Comparison of ENCODE assay signal across 8 cellular contexts in genomic region chr11:64355078-64355940, GRCh38. TPM values are rescaled to one million over a fixed set of nuclear protein-coding genes. Genes with fewer than 3 reads are reported as not detected.
A peak's percentile ranks its signal among the peaks of the same experiment; 100 is the strongest.
DNase-seq lines count a peak whose midpoint lies in the region; FAIRE-seq and TF ChIP-seq lines count a peak whose summit lies in the region.

No MANE protein-coding gene starts in this region.

- no peak overlapping the region; a peak in 1 of 7 replicates for H3K9ac ChIP-seq in H1 (replicated peaks in 1 of 4; ENCODE audit: extremely low read depth in 1 of 4, low read depth in 3 of 4, low read length in 3 of 4)

- TF ChIP-seq EP300 in H1 (IDR thresholded peaks at IDR 0.05; ENCODE audit: borderline replicate concordance in 1 of 2, low read depth in 2 of 2, low read length in 2 of 2) (no peak), suprapubic skin (IDR thresholded peaks at IDR 0.05) (no peak)

- H3K56ac ChIP-seq in H1 (replicated peaks; ENCODE audit: insufficient read length, low read depth, low read length): no peak overlapping the region

- peak in 2 of 3 experiments; percentile 86 to 91; a peak in 3 of 4 replicates for TF ChIP-seq CTCF in H1 (IDR thresholded peaks at IDR 0.05; ENCODE audit: control extremely low read depth in 1 of 3, insufficient read depth in 1 of 3, low read depth in 1 of 3, low read length in 3 of 3)
- peak; percentile 14 to 76 for TF ChIP-seq CTCF in suprapubic skin (IDR thresholded peaks at IDR 0.05)

- peak overlapping the region; percentile 60; the same call in 1 of the 2 replicates for H3K18ac ChIP-seq in H1 (ENCODE audit: extremely low read depth, low read length)

- H3K14ac ChIP-seq in H1 (ENCODE audit: insufficient read length): no peak overlapping the region

- H3K27ac ChIP-seq in H1 (ENCODE audit: low read depth, low read length) (no peak overlapping the region), suprapubic skin (no peak overlapping the region)

- peak; percentile 80 to 86 for TF ChIP-seq RAD21 in H1 (IDR thresholded peaks at IDR 0.05 in 1 of 2, conservative IDR thresholded peaks at IDR 0.05 in 1 of 2; ENCODE audit: low read depth in 2 of 2, low read length in 2 of 2)

- H3K4me2 ChIP-seq in H1 (ENCODE audit: insufficient read depth in 1 of 2, low read depth in 2 of 2, low read length in 2 of 2): peak overlapping the region in 1 of 2 experiments; percentile 46; a peak in 3 of 4 replicates

- H3K36me3 ChIP-seq in H1 (ENCODE audit: control insufficient read depth in 2 of 4, insufficient read depth in 4 of 4, low read length in 3 of 4): no peaks in the 10 kb centered on the region
- no peaks in the 10 kb centered on the region for H3K36me3 ChIP-seq in suprapubic skin

- no peak overlapping the region for H4K91ac ChIP-seq in H1 (replicated peaks; ENCODE audit: insufficient read length, low read length)

- TF ChIP-seq POLR2A in H1 (IDR thresholded peaks at IDR 0.05; ENCODE audit: control extremely low read depth in 1 of 2, low read depth in 2 of 2, low read length in 2 of 2) (no peak), suprapubic skin (IDR thresholded peaks at IDR 0.05) (no peak)

- peak; percentile 39 to 84 for DNase-seq in NCI-H524 (lab: John Stamatoyannopoulos, UW)
- DNase-seq in NCI-H524 treated with DMSO at 0.1 percent for 48 hours (lab: John Stamatoyannopoulos, UW): no peak
- DNase-seq in M059J (ENCODE audit: low read depth): peak; percentile 83
- DNase-seq in SW480 (ENCODE audit: low spot score): peak; percentile 83
- DNase-seq in H1 (ENCODE audit: low read depth in 1 of 2, low spot score in 2 of 2): peak; percentile 77 to 85
- DNase-seq in medulla oblongata (ENCODE audit: extremely low spot score): peak; percentile 83
- no peak for DNase-seq in suprapubic skin (ENCODE audit: low spot score in 2 of 2)
- DNase-seq in NOMO-1 treated with DMSO at 0.1 percent for 48 hours (lab: John Stamatoyannopoulos, UW; ENCODE audit: unreplicated experiment): no peak

- H2AFZ ChIP-seq in H1 (ENCODE audit: low read length): no peak overlapping the region

- H3K4me3 ChIP-seq in H1 (ENCODE audit: extremely low read depth in 1 of 4, insufficient read depth in 2 of 4, low read depth in 3 of 4, low read length in 4 of 4): peak overlapping the region in 2 of 4 experiments; percentile 10 to 29; a peak in 1 of 8 replicates
- H3K4me3 ChIP-seq in suprapubic skin: peak overlapping the region; percentile 19

- no peak overlapping the region for H2AK5ac ChIP-seq in H1 (ENCODE audit: low read depth, low read length)

- CTCF ChIA-PET in H1 (lab: Charles Lee; ENCODE audit: partially characterized antibody): interaction anchor here (0.6 to 37.6 kb wide), 45 partner anchors 14 to 434 kb away, joined by 3 to 614 read pairs (median 4); partner anchors contain the start of genes CATSPERZ, CCDC88B, ESRRA and PRDX5

- H2BK120ac ChIP-seq in H1 (replicated peaks; ENCODE audit: low read depth, low read length): no peak overlapping the region

- no peak overlapping the region for H3K23ac ChIP-seq in H1 (ENCODE audit: insufficient read length)

- no peaks in the 10 kb centered on the region for H4K20me1 ChIP-seq in H1 (replicated peaks in 1 of 2; ENCODE audit: control insufficient read depth in 1 of 2, insufficient read depth in 2 of 2, low read length in 2 of 2)

- no peak overlapping the region; the same call in 1 of the 2 replicates for H2BK5ac ChIP-seq in H1 (ENCODE audit: low read depth, low read length)

- H4K5ac ChIP-seq in H1 (ENCODE audit: insufficient read length, low read depth, low read length): no peak overlapping the region

- H2BK12ac ChIP-seq in H1 (ENCODE audit: low read depth, low read length): peak overlapping the region; percentile 41; the same call in 1 of the 2 replicates

- H3K4me1 ChIP-seq in H1 (replicated peaks in 1 of 4; ENCODE audit: control insufficient read depth in 3 of 4, insufficient read depth in 4 of 4, low read length in 3 of 4) (peaks cover 0 to 39% (median 29%) of the 10 kb centered on the region in 4 experiments; a peak in 6 of 7 replicates), suprapubic skin (peaks cover 41% of the 10 kb centered on the region)

- H3K9me3 ChIP-seq in H1 (ENCODE audit: insufficient read depth in 2 of 2, low read depth in 1 of 2, low read length in 1 of 2) (no peaks in the 10 kb centered on the region), suprapubic skin (no peaks in the 10 kb centered on the region)

- H4K8ac ChIP-seq in H1 (ENCODE audit: extremely low read depth, insufficient read depth, low read length): no peak overlapping the region

- FAIRE-seq in H1 (lab: Jason Lieb, UNC): no peak

- no peak overlapping the region for H2BK20ac ChIP-seq in H1 (ENCODE audit: low read length)

- H3K79me1 ChIP-seq in H1 (ENCODE audit: low read depth, low read length): no peaks in the 10 kb centered on the region

- H3K27me3 ChIP-seq in H1 (replicated peaks in 1 of 4; ENCODE audit: control insufficient read depth in 3 of 4, extremely low read depth in 1 of 4, insufficient read depth in 3 of 4, low read length in 3 of 4) (no peaks in the 10 kb centered on the region), suprapubic skin (no peaks in the 10 kb centered on the region)

- 29% methylated on average over 20 of the region's 23 CpGs; no CpG with 5 or more reads in 1 of the 2 experiments for WGBS in H1 (ENCODE audit: extremely low coverage in 1 of 2, insufficient coverage in 1 of 2, insufficient read length in 1 of 2, insufficient replicate concordance in 2 of 2, low coverage in 1 of 2, low lambda C conversion rate in 2 of 2, missing lambda C conversion rate in 1 of 2), 2 experiments
- WGBS in suprapubic skin: 21% methylated on average over 13 of the region's 23 CpGs

- POLR2A ChIA-PET in H1 (lab: Charles Lee; ENCODE audit: partially characterized antibody): interaction anchor here (0.6 to 6.2 kb wide), 12 partner anchors 10 to 404 kb away, joined by 3 to 47 read pairs (median 6); partner anchors contain the start of genes ESRRA, PRDX5, PYGM and TRMT112

- H3K4ac ChIP-seq in H1 (replicated peaks; ENCODE audit: insufficient read length, low read depth, low read length): no peak overlapping the region

- peaks cover 7% of the 10 kb centered on the region; the same call in 1 of the 2 replicates for H3K23me2 ChIP-seq in H1 (ENCODE audit: low read depth, low read length)

- H3K79me2 ChIP-seq in H1 (ENCODE audit: control insufficient read depth in 1 of 2, insufficient read depth in 2 of 2, low read length in 2 of 2): no peaks in the 10 kb centered on the region

- no peak overlapping the region; the same call in 1 of the 2 replicates for H2BK15ac ChIP-seq in H1 (ENCODE audit: low read length)

RNA-seq across cellular contexts. Expression of gene RPS6KA4, which starts 3.7 kb away (rescaled TPM):
- total RNA-seq in M059J (2014; rRNA removed; shearing (Covaris generic)): 26.9 and 41.8 TPM in 2 replicates
- total RNA-seq in H1 (2021; fragmentation: NEBNext Ultra II Directional; extraction: Animal tissue kit (Norgen Biotek cat#: 25700)): 12.6 and 13.2 TPM in 2 replicates
- polyA plus RNA-seq in H1 (2011; rRNA removed): 8.2 and 12.1 TPM in 2 replicates
- 11.5 TPM for polyA plus RNA-seq in H1 (2011; cell fraction: cytosol; rRNA removed)
- 27.8 TPM for polyA plus RNA-seq in H1 (2011; cell fraction: nucleus; rRNA removed)
- 8.5 to 14.4 TPM (median 12.2 TPM) in 4 replicates for polyA plus RNA-seq in H1 (2012, experiment 1 of 2)
- polyA plus RNA-seq in H1 (2012, experiment 2 of 2): 7.6 TPM
- polyA plus RNA-seq in H1 (2013, experiment 1 of 2): 5.0 TPM
- polyA plus RNA-seq in H1 (2013, experiment 2 of 2): 5.5 TPM
- 8.6 and 9.0 TPM in 2 replicates for polyA minus RNA-seq in H1 (2011; rRNA and poly(A)+ RNA removed)
- 12.0 TPM for polyA minus RNA-seq in H1 (2011; cell fraction: cytosol; rRNA and poly(A)+ RNA removed)
- 17.0 TPM for polyA minus RNA-seq in H1 (2011; cell fraction: nucleus; rRNA and poly(A)+ RNA removed)
- total RNA-seq in suprapubic skin: 10 to 100 TPM; 29.4 to 46.0 (median 39.6) TPM

RNA-seq across cellular contexts. Expression of gene CCDC88B, which starts 15.3 kb away (rescaled TPM):
- 0.07 and 3.9 TPM in 2 replicates for total RNA-seq in M059J (2014; rRNA removed; shearing (Covaris generic))
- 11.2 and 12.5 TPM in 2 replicates for total RNA-seq in H1 (2021; fragmentation: NEBNext Ultra II Directional; extraction: Animal tissue kit (Norgen Biotek cat#: 25700))
- polyA plus RNA-seq in H1 (2011; rRNA removed): 5.9 and 7.9 TPM in 2 replicates
- 10.0 TPM for polyA plus RNA-seq in H1 (2011; cell fraction: cytosol; rRNA removed)
- 36.8 TPM for polyA plus RNA-seq in H1 (2011; cell fraction: nucleus; rRNA removed)
- polyA plus RNA-seq in H1 (2012, experiment 1 of 2): 12.4 to 18.6 TPM (median 15.8 TPM) in 4 replicates
- 5.3 TPM for polyA plus RNA-seq in H1 (2012, experiment 2 of 2)
- 7.4 TPM for polyA plus RNA-seq in H1 (2013, experiment 1 of 2)
- 6.3 TPM for polyA plus RNA-seq in H1 (2013, experiment 2 of 2)
- 1.1 and 1.8 TPM in 2 replicates for polyA minus RNA-seq in H1 (2011; rRNA and poly(A)+ RNA removed)
- 6.3 TPM for polyA minus RNA-seq in H1 (2011; cell fraction: cytosol; rRNA and poly(A)+ RNA removed)
- 5.4 TPM for polyA minus RNA-seq in H1 (2011; cell fraction: nucleus; rRNA and poly(A)+ RNA removed)
- 1 to 10 TPM; 3.3 to 8.3 (median 5.4) TPM for total RNA-seq in suprapubic skin

RNA-seq across cellular contexts. Expression of gene PRDX5, which starts 37.4 kb away (rescaled TPM):
- total RNA-seq in M059J (2014; rRNA removed; shearing (Covaris generic)): 229 and 260 TPM in 2 replicates
- 201 and 225 TPM in 2 replicates for total RNA-seq in H1 (2021; fragmentation: NEBNext Ultra II Directional; extraction: Animal tissue kit (Norgen Biotek cat#: 25700))
- polyA plus RNA-seq in H1 (2011; rRNA removed): 582 and 631 TPM in 2 replicates
- 623 TPM for polyA plus RNA-seq in H1 (2011; cell fraction: cytosol; rRNA removed)
- polyA plus RNA-seq in H1 (2011; cell fraction: nucleus; rRNA removed): 281 TPM
- 323 to 414 TPM (median 375 TPM) in 4 replicates for polyA plus RNA-seq in H1 (2012, experiment 1 of 2)
- polyA plus RNA-seq in H1 (2012, experiment 2 of 2): 341 TPM
- 135 TPM for polyA plus RNA-seq in H1 (2013, experiment 1 of 2)
- 134 TPM for polyA plus RNA-seq in H1 (2013, experiment 2 of 2)
- 60.4 and 79.8 TPM in 2 replicates for polyA minus RNA-seq in H1 (2011; rRNA and poly(A)+ RNA removed)
- polyA minus RNA-seq in H1 (2011; cell fraction: cytosol; rRNA and poly(A)+ RNA removed): 77.1 TPM
- 54.4 TPM for polyA minus RNA-seq in H1 (2011; cell fraction: nucleus; rRNA and poly(A)+ RNA removed)
- 100 to 1,000 TPM; 130 to 227 (median 187) TPM for total RNA-seq in suprapubic skin

RNA-seq across cellular contexts. Expression of gene TRMT112, which starts 38.0 kb away (rescaled TPM):
- total RNA-seq in M059J (2014; rRNA removed; shearing (Covaris generic)): 378 and 452 TPM in 2 replicates
- 300 and 326 TPM in 2 replicates for total RNA-seq in H1 (2021; fragmentation: NEBNext Ultra II Directional; extraction: Animal tissue kit (Norgen Biotek cat#: 25700))
- 650 and 707 TPM in 2 replicates for polyA plus RNA-seq in H1 (2011; rRNA removed)
- 604 TPM for polyA plus RNA-seq in H1 (2011; cell fraction: cytosol; rRNA removed)
- 183 TPM for polyA plus RNA-seq in H1 (2011; cell fraction: nucleus; rRNA removed)
- 380 to 473 TPM (median 438 TPM) in 4 replicates for polyA plus RNA-seq in H1 (2012, experiment 1 of 2)
- polyA plus RNA-seq in H1 (2012, experiment 2 of 2): 1,230 TPM
- polyA plus RNA-seq in H1 (2013, experiment 1 of 2): 542 TPM
- 524 TPM for polyA plus RNA-seq in H1 (2013, experiment 2 of 2)
- 31.9 and 44.7 TPM in 2 replicates for polyA minus RNA-seq in H1 (2011; rRNA and poly(A)+ RNA removed)
- 101 TPM for polyA minus RNA-seq in H1 (2011; cell fraction: cytosol; rRNA and poly(A)+ RNA removed)
- polyA minus RNA-seq in H1 (2011; cell fraction: nucleus; rRNA and poly(A)+ RNA removed): 54.3 TPM
- total RNA-seq in suprapubic skin: 100 to 1,000 TPM; 170 to 332 (median 255) TPM

RNA-seq across cellular contexts. Expression of gene ESRRA, which starts 50.0 kb away (rescaled TPM):
- total RNA-seq in M059J (2014; rRNA removed; shearing (Covaris generic)): 15.5 and 35.2 TPM in 2 replicates
- total RNA-seq in H1 (2021; fragmentation: NEBNext Ultra II Directional; extraction: Animal tissue kit (Norgen Biotek cat#: 25700)): 36.1 and 37.0 TPM in 2 replicates
- polyA plus RNA-seq in H1 (2011; rRNA removed): 18.2 and 20.9 TPM in 2 replicates
- polyA plus RNA-seq in H1 (2011; cell fraction: cytosol; rRNA removed): 24.8 TPM
- 29.9 TPM for polyA plus RNA-seq in H1 (2011; cell fraction: nucleus; rRNA removed)
- polyA plus RNA-seq in H1 (2012, experiment 1 of 2): 24.8 to 32.6 TPM (median 31.0 TPM) in 4 replicates
- polyA plus RNA-seq in H1 (2012, experiment 2 of 2): 28.6 TPM
- polyA plus RNA-seq in H1 (2013, experiment 1 of 2): 13.1 TPM
- 13.3 TPM for polyA plus RNA-seq in H1 (2013, experiment 2 of 2)
- 9.2 and 9.3 TPM in 2 replicates for polyA minus RNA-seq in H1 (2011; rRNA and poly(A)+ RNA removed)
- polyA minus RNA-seq in H1 (2011; cell fraction: cytosol; rRNA and poly(A)+ RNA removed): 19.5 TPM
- 13.9 TPM for polyA minus RNA-seq in H1 (2011; cell fraction: nucleus; rRNA and poly(A)+ RNA removed)
- 10 to 100 TPM; 65.0 to 93.6 (median 74.3) TPM for total RNA-seq in suprapubic skin

Comparison
In these comparisons a context has a peak if more than half of its experiments do, and no peak if none do; other contexts are left out.
1. DNase-seq: peak in NCI-H524 (2 of 2), M059J (single experiment), SW480 (single experiment), H1 (2 of 2) and medulla oblongata (single experiment); none in NCI-H524 treated with DMSO at 0.1 percent for 48 hours (single experiment), suprapubic skin (0 of 2) and NOMO-1 treated with DMSO at 0.1 percent for 48 hours (single experiment).